In genomic region chr14:85332401-85332800, GRCh38 we compare ENCODE assay signal across 17 cellular contexts.
A peak's percentile ranks its signal among the peaks of the same experiment; 100 is the strongest.
DNase-seq lines count a peak whose midpoint lies in the region; ATAC-seq and TF ChIP-seq lines count a peak whose summit lies in the region.
"Had no signal": no experiment of that assay in that cellular context is flagged by ENCODE, and none has a peak within 500 bp of the region (broad histone marks: within the 10 kb centered on the region; RNA-seq: fewer than 3 reads in every experiment).

No MANE protein-coding gene starts in this region.

- WGBS in mammary epithelial cell (ENCODE audit: low coverage, missing lambda C conversion rate) = 46% methylated on average over 1 of the region's 1 CpG
- WGBS in smooth muscle cell (ENCODE audit: low lambda C conversion rate) = 23% methylated on average over 1 of the region's 1 CpG

- H3K4me2 ChIP-seq in mammary epithelial cell (ENCODE audit: insufficient read depth, low read depth, low read length) = no peak overlapping the region
- H3K4me2 ChIP-seq in smooth muscle cell = peak overlapping the region; percentile 29
- H3K4me2 ChIP-seq: A549; BLaER1 treated with 17β-estradiol and CSF1 and Interleukin-3, amounts not matched to agents 10 nM and 100 nM had no signal

- peaks cover 13% of the 10 kb centered on the region for H3K4me1 ChIP-seq in mammary epithelial cell (ENCODE audit: insufficient read depth, low read length)
- no peaks in the 10 kb centered on the region for H3K4me1 ChIP-seq in breast epithelium
- no peaks in the 10 kb centered on the region for H3K4me1 ChIP-seq in smooth muscle cell (ENCODE audit: low read depth)
- H3K4me1 ChIP-seq: A549; BLaER1 treated with 17β-estradiol and CSF1 and Interleukin-3, amounts not matched to agents 10 nM and 100 nM; HAP-1 had no signal

- dilution Hi-C loops in mammary epithelial cell (cut with HindIII; ENCODE audit: low sequenced_read_pairs) = no loop called here

- peak; percentile 89 for ATAC-seq in esophagus mucosa
- ATAC-seq: A549; CD8-positive, alpha-beta T cell had no signal

- H3K4me3 ChIP-seq in mammary epithelial cell (replicated peaks in 1 of 3; ENCODE audit: insufficient read depth in 1 of 3, low read depth in 2 of 3, low read length in 3 of 3) (no peak overlapping the region), breast epithelium (no peak overlapping the region), smooth muscle cell (no peak overlapping the region), dorsolateral prefrontal cortex (no peak overlapping the region)
- H3K4me3 ChIP-seq: A549; BLaER1 treated with 17β-estradiol and CSF1 and Interleukin-3, amounts not matched to agents 10 nM and 100 nM; GM23248; HAP-1 had no signal

- H3K9me3 ChIP-seq in mammary epithelial cell (replicated peaks; ENCODE audit: insufficient read depth, low read length) (no peaks in the 10 kb centered on the region), breast epithelium (no peaks in the 10 kb centered on the region), smooth muscle cell (replicated peaks; ENCODE audit: low read depth) (no peaks in the 10 kb centered on the region)
- H3K9me3 ChIP-seq: A549; BLaER1 treated with 17β-estradiol and CSF1 and Interleukin-3, amounts not matched to agents 10 nM and 100 nM; HAP-1 had no signal

- H4K20me1 ChIP-seq in mammary epithelial cell (ENCODE audit: insufficient read depth, low read length) = no peaks in the 10 kb centered on the region
- no peaks in the 10 kb centered on the region for H4K20me1 ChIP-seq in smooth muscle cell (ENCODE audit: low read depth)
- H4K20me1 ChIP-seq: BLaER1 treated with 17β-estradiol and CSF1 and Interleukin-3, amounts not matched to agents 10 nM and 100 nM had no signal

- no peaks in the 10 kb centered on the region for H3K36me3 ChIP-seq in mammary epithelial cell (ENCODE audit: insufficient read depth, low read length)
- no peaks in the 10 kb centered on the region for H3K36me3 ChIP-seq in breast epithelium
- no peaks in the 10 kb centered on the region for H3K36me3 ChIP-seq in smooth muscle cell (ENCODE audit: low read depth)
- H3K36me3 ChIP-seq: BLaER1 treated with 17β-estradiol and CSF1 and Interleukin-3, amounts not matched to agents 10 nM and 100 nM; HAP-1 had no signal

- BruUV-seq in mammary epithelial cell (replicated peaks; lab: Mats Ljungman, UMichigan) = no TSS peak

- H3F3A ChIP-seq in smooth muscle cell (ENCODE audit: low read depth) = no peaks in the 10 kb centered on the region

- TF ChIP-seq POLR2A in breast epithelium (IDR thresholded peaks at IDR 0.05) = no peak

- TF ChIP-seq CTCF in mammary epithelial cell (conservative IDR thresholded peaks at IDR 0.05 in 1 of 2, IDR thresholded peaks at IDR 0.05 in 1 of 2; ENCODE audit: extremely low read depth in 1 of 2, insufficient read depth in 1 of 2, low read depth in 1 of 2, low read length in 2 of 2) (no peak), breast epithelium (IDR thresholded peaks at IDR 0.05) (no peak), VCaP (conservative IDR thresholded peaks at IDR 0.05) (no peak), smooth muscle cell (IDR thresholded peaks at IDR 0.05; ENCODE audit: borderline replicate concordance, insufficient read depth, poor library complexity, severe bottlenecking) (no peak), dorsolateral prefrontal cortex (IDR thresholded peaks at IDR 0.05 in 54 of 56, conservative IDR thresholded peaks at IDR 0.05 in 2 of 56; ENCODE audit: low read depth in 1 of 56, partially characterized antibody in 56 of 56) (no peak)

- H3K27ac ChIP-seq in mammary epithelial cell (ENCODE audit: insufficient read depth, low read depth, low read length) (no peak overlapping the region), breast epithelium (no peak overlapping the region), VCaP (peak overlapping the region; percentile 50), smooth muscle cell (ENCODE audit: low read depth) (no peak overlapping the region), dorsolateral prefrontal cortex (no peak overlapping the region)
- H3K27ac ChIP-seq: 22Rv1; A549; BLaER1 treated with 17β-estradiol and CSF1 and Interleukin-3, amounts not matched to agents 10 nM and 100 nM; GM23248 had no signal

- H3K9ac ChIP-seq in mammary epithelial cell (ENCODE audit: insufficient read depth, low read length) (no peak overlapping the region), smooth muscle cell (ENCODE audit: low read depth) (no peak overlapping the region)
- H3K9ac ChIP-seq: BLaER1 treated with 17β-estradiol and CSF1 and Interleukin-3, amounts not matched to agents 10 nM and 100 nM; GM23248 had no signal

- H3K27me3 ChIP-seq in mammary epithelial cell (ENCODE audit: insufficient read depth, low read length) (no peaks in the 10 kb centered on the region), breast epithelium (no peaks in the 10 kb centered on the region), smooth muscle cell (ENCODE audit: low read depth) (no peaks in the 10 kb centered on the region), dorsolateral prefrontal cortex (peaks cover 0 to 3% (median 0%) of the 10 kb centered on the region in 45 donors)
- H3K27me3 ChIP-seq: BLaER1 treated with 17β-estradiol and CSF1 and Interleukin-3, amounts not matched to agents 10 nM and 100 nM had no signal

- peak; percentile 37 for DNase-seq in mammary epithelial cell
- no peak for DNase-seq in breast epithelium (ENCODE audit: low spot score in 2 of 2)
- DNase-seq in smooth muscle cell (lab: John Stamatoyannopoulos, UW; ENCODE audit: unreplicated experiment) = no peak
- no peak for DNase-seq in dorsolateral prefrontal cortex
- no peak for DNase-seq in SHP77 (lab: John Stamatoyannopoulos, UW)
- DNase-seq in NCI-H187 treated with DMSO at 0.1 percent for 48 hours (lab: John Stamatoyannopoulos, UW) = no peak
- DNase-seq: Calu3; CD8-positive, alpha-beta T cell; DMS79 treated with DMSO at 0.1 percent for 48 hours; GF-D8; GM23248 had no signal

- in situ Hi-C loops in mammary epithelial cell (cut with MboI; ENCODE audit: low sequenced_read_pairs in 2 of 2) = no loop called here

- intact Hi-C loops in mammary epithelial cell (cut with micrococcal nuclease) = no loop called here
- intact Hi-C loops in breast epithelium (cut with DNase I; ENCODE audit: low total_unique reads) = no loop called here
- intact Hi-C loops in dorsolateral prefrontal cortex (cut with DNase I) = no loop called here

- H3K79me2 ChIP-seq in mammary epithelial cell (ENCODE audit: insufficient read depth, low read length) (no peaks in the 10 kb centered on the region), smooth muscle cell (ENCODE audit: low read depth) (no peaks in the 10 kb centered on the region)

- H2AFZ ChIP-seq in mammary epithelial cell (ENCODE audit: low read depth, low read length) = no peak overlapping the region
- H2AFZ ChIP-seq in smooth muscle cell (ENCODE audit: low read depth) = no peak overlapping the region
- H2AFZ ChIP-seq: GM23248 had no signal

- CTCF ChIA-PET in mammary epithelial cell (lab: Charles Lee; ENCODE audit: low non-redundant PET) = no interaction called here
